Comparison of ENCODE assay signal across 8 cellular contexts in the genomic region with DNA sequence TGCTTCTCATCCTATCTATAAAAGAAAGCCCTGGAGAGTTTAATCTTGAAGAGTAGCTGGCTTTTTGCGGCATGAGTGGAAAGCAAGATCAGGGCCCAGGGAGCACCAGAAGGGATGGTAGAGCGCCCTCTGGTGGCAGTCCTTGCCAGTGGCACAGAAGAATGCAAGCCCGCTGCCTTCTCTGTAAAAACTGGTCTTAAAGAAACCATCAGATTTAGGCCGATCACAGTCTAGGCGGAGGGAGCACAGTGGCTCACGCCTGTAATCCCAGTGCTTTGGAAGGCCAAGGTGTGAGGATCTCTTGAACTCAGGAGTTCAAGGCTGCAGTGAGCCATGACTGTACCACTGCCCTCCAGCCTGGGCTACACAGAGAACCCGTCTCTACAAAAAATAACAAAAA. TPM values are rescaled to one million over a fixed set of nuclear protein-coding genes. Genes with fewer than 3 reads are reported as not detected.
DNase-seq lines count a peak whose midpoint lies in the region; ATAC-seq, FAIRE-seq and TF ChIP-seq lines count a peak whose summit lies in the region.

No MANE protein-coding gene starts in this region.

- TF ChIP-seq CTCF in AG09309 (IDR thresholded peaks at IDR 0.05; ENCODE audit: control insufficient read depth, insufficient read depth, low read depth, low read length, missing control alignments) (peak; percentile 97), RWPE2 (IDR thresholded peaks at IDR 0.05; ENCODE audit: poor library complexity, severe bottlenecking) (peak; percentile 95)

- no peaks in the 10 kb centered on the region for H3K36me3 Mint-ChIP-seq in activated T-helper 17 cell treated with anti-CD3 and anti-CD28 coated beads, Interleukin-2, amount 50 U/mL, for 72 hours (ENCODE audit: low read depth)

- H3K27ac Mint-ChIP-seq in activated T-helper 17 cell treated with anti-CD3 and anti-CD28 coated beads, Interleukin-2, amount 50 U/mL, for 72 hours, result no peak overlapping the region

- no peak overlapping the region for H3K4me3 Mint-ChIP-seq in activated T-helper 17 cell treated with anti-CD3 and anti-CD28 coated beads, Interleukin-2, amount 50 U/mL, for 72 hours

- peak; percentile 52 for FAIRE-seq in GM19239 (lab: Jason Lieb, UNC)

- H3K27me3 ChIP-seq in RWPE2 (ENCODE audit: insufficient read depth, poor library complexity, severe bottlenecking), result no peaks in the 10 kb centered on the region

- peak; percentile 57 for DNase-seq in AG09309 (ENCODE audit: low read depth)
- peak; percentile 36 for DNase-seq in GM19239 (ENCODE audit: insufficient read length, low spot score)
- DNase-seq in Kasumi-1 (lab: John Stamatoyannopoulos, UW), result peak; percentile 92 to 94
- DNase-seq in RWPE2 (ENCODE audit: low spot score), result peak; percentile 76
- DNase-seq in foreskin melanocyte, result peak; percentile 72
- peak; percentile 51 for DNase-seq in non-pigmented ciliary epithelial cell (ENCODE audit: low read depth)
- peak in 46 of 49 donors; percentile 4 to 81 (median 54) for DNase-seq in substantia nigra (lab: John Stamatoyannopoulos, UW)

- no peaks in the 10 kb centered on the region for H3K36me3 ChIP-seq in RWPE2 (ENCODE audit: low read depth)

- no peaks in the 10 kb centered on the region for H3K4me1 Mint-ChIP-seq in activated T-helper 17 cell treated with anti-CD3 and anti-CD28 coated beads, Interleukin-2, amount 50 U/mL, for 72 hours

- H3K4me1 ChIP-seq in RWPE2 (ENCODE audit: insufficient read depth, poor library complexity, severe bottlenecking), result peaks cover 19% of the 10 kb centered on the region

- H3K27ac ChIP-seq in RWPE2 (ENCODE audit: poor library complexity, severe bottlenecking) (no peak overlapping the region), substantia nigra (ENCODE audit: low read depth, low read length, poor library complexity, severe bottlenecking) (no peak overlapping the region)

- no peak overlapping the region for H3K4me3 ChIP-seq in AG09309 (ENCODE audit: control insufficient read depth, low read depth, low read length)
- H3K4me3 ChIP-seq in RWPE2 (ENCODE audit: severe bottlenecking), result no peak overlapping the region

- H3K9me3 Mint-ChIP-seq in activated T-helper 17 cell treated with anti-CD3 and anti-CD28 coated beads, Interleukin-2, amount 50 U/mL, for 72 hours, result no peaks in the 10 kb centered on the region

- H3K9me3 ChIP-seq in RWPE2 (ENCODE audit: severe bottlenecking), result no peaks in the 10 kb centered on the region

- peak; percentile 77 for ATAC-seq in RWPE2 (ENCODE audit: low read depth)
- ATAC-seq in activated T-helper 17 cell treated with anti-CD3 and anti-CD28 coated beads, Interleukin-2, amount 50 U/mL, for 72 hours (replicated peaks), result peak; percentile 69

- H3K27me3 Mint-ChIP-seq in activated T-helper 17 cell treated with anti-CD3 and anti-CD28 coated beads, Interleukin-2, amount 50 U/mL, for 72 hours, result peaks cover 8% of the 10 kb centered on the region

RNA-seq across cellular contexts. Expression of gene CPN1, which starts 35.6 kb away (rescaled TPM):
- total RNA-seq in activated T-helper 17 cell treated with anti-CD3 and anti-CD28 coated beads, Interleukin-2, amount 50 U/mL, for 72 hours, result not detected

RNA-seq across cellular contexts. Expression of gene DNMBP, which starts 36.3 kb away (rescaled TPM):
- 1 to 10 TPM; 3.0 TPM for total RNA-seq in activated T-helper 17 cell treated with anti-CD3 and anti-CD28 coated beads, Interleukin-2, amount 50 U/mL, for 72 hours

Comparison
In these comparisons a context has a peak if more than half of its experiments do, and no peak if none do; other contexts are left out.
1. DNase-seq: peak in every context shown above with its lines; median percentile 93 in Kasumi-1; 76 in RWPE2; 72 in foreskin melanocyte; 57 in AG09309; 54 in substantia nigra; 51 in non-pigmented ciliary epithelial cell; 36 in GM19239.